Comparison of ENCODE assay signal across 16 cellular contexts in the genomic region with DNA sequence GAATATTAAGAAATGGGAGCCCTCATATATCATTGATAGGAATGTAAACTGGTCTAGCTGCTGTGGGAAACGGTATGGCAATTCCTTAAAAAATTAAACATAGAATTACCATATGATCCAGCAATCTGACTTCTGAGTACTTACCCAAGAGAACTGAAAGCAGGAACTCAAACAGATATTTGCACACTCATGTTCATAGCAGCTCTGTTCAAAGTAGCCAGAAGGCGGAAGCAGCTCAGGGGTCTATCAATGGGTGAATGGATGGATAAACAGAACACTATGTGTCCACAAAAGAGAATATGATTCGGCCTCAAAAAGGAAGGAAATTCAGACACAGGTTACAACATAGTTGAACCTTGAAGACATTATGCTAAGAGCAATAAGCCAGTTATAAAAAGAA.
"Had no signal": no experiment of that assay in that cellular context is flagged by ENCODE, and none has a peak within 500 bp of the region (broad histone marks: within the 10 kb centered on the region; RNA-seq: fewer than 3 reads in every experiment).

No MANE protein-coding gene starts in this region.

- DNase-seq: activated CD4-positive, alpha-beta T cell treated with anti-CD3 and anti-CD28 coated beads, Interleukin-2, amount 50 U/mL, for 1 hour; activated CD4-positive, CD25-positive, alpha-beta regulatory T cell treated with anti-CD3 and anti-CD28 coated beads, Interleukin-2, amount 50 U/mL, for 72 hours; activated CD8-positive, alpha-beta memory T cell treated with anti-CD3 and anti-CD28 coated beads, Interleukin-2, amount 50 U/mL, for 4 hours; activated naive CD4-positive, alpha-beta T cell treated with anti-CD3 and anti-CD28 coated beads for 36 hours; activated T-cell treated with anti-CD3 and anti-CD28 coated beads, Interleukin-2, amount 50 U/mL, for 4 hours; anterior cingulate cortex; central memory CD4-positive, alpha-beta T cell; foreskin keratinocyte; sigmoid colon; stimulated activated CD4-positive, alpha-beta T cell treated with anti-CD3 and anti-CD28 coated beads, Interleukin-4, amount 100 ng/mL, for 24 hours; stimulated activated naive CD4-positive, alpha-beta T cell; substantia nigra; T1000; tibial artery; uterus had no signal

- ATAC-seq: activated T-cell treated with anti-CD3 and anti-CD28 coated beads, Interleukin-2, amount 50 U/mL, for 4 hours; foreskin keratinocyte had no signal

- FAIRE-seq: colon had no signal
